Comparison of ENCODE assay signal across 8 cellular contexts in genomic region chr10:30432631-30433285, GRCh38. TPM values are rescaled to one million over a fixed set of nuclear protein-coding genes. Genes with fewer than 3 reads are reported as not detected.
DNase-seq lines count a peak whose midpoint lies in the region; ATAC-seq, FAIRE-seq and TF ChIP-seq lines count a peak whose summit lies in the region.

No MANE protein-coding gene starts in this region.

- peaks cover 50% of the 10 kb centered on the region for H3K4me1 Mint-ChIP-seq in activated T-cell treated with anti-CD3 and anti-CD28 coated beads, Interleukin-2, amount 50 U/mL, for 4 hours (ENCODE audit: low read depth)
- H3K4me1 Mint-ChIP-seq in astrocyte (ENCODE audit: low read depth, unreplicated experiment): peaks cover 18% of the 10 kb centered on the region

- H3K36me3 ChIP-seq in astrocyte (ENCODE audit: insufficient read depth, low read length) (no peaks in the 10 kb centered on the region), testis (ENCODE audit: low read depth, missing control alignments) (no peaks in the 10 kb centered on the region)

- no peak for FAIRE-seq in astrocyte (lab: Jason Lieb, UNC)

- peaks cover 5% of the 10 kb centered on the region for H4K20me1 ChIP-seq in astrocyte (ENCODE audit: insufficient read depth, low read length)

- H3K27ac Mint-ChIP-seq in astrocyte (ENCODE audit: unreplicated experiment): peak overlapping the region; percentile 41

- peak overlapping the region; percentile 94 for H3K4me2 ChIP-seq in astrocyte (ENCODE audit: low read length)

- DNase-seq in activated T-cell treated with anti-CD3 and anti-CD28 coated beads, Interleukin-2, amount 50 U/mL, for 4 hours: no peak
- DNase-seq in activated T-cell treated with anti-CD3 and anti-CD28 coated beads, Interleukin-2, amount 50 U/mL, for 48 hours: no peak
- DNase-seq in astrocyte (ENCODE audit: low read depth) (no peak), testis (peak; percentile 26), SW 1271 (lab: John Stamatoyannopoulos, UW) (no peak), NAMALWA (ENCODE audit: low spot score) (no peak)

- peaks cover 5% of the 10 kb centered on the region for H3K79me2 ChIP-seq in astrocyte (ENCODE audit: insufficient read depth, low read length)

- peak overlapping the region; percentile 85 for H2AFZ ChIP-seq in astrocyte (ENCODE audit: low read depth, low read length)

- H3K27ac ChIP-seq in astrocyte (ENCODE audit: low read depth, low read length) (peak overlapping the region; percentile 77), layer of hippocampus (ENCODE audit: low read depth, low read length) (peak overlapping the region; percentile 90), testis (peak overlapping the region; percentile 92 to 98)

- peaks cover 5% of the 10 kb centered on the region for H3K36me3 Mint-ChIP-seq in activated T-cell treated with anti-CD3 and anti-CD28 coated beads, Interleukin-2, amount 50 U/mL, for 4 hours (ENCODE audit: insufficient read depth)
- no peaks in the 10 kb centered on the region for H3K36me3 Mint-ChIP-seq in astrocyte (ENCODE audit: low read depth, unreplicated experiment)

- peaks cover 30% of the 10 kb centered on the region for H3K4me1 ChIP-seq in astrocyte (ENCODE audit: insufficient read depth, low read length)
- H3K4me1 ChIP-seq in testis: no peaks in the 10 kb centered on the region

- peak overlapping the region; percentile 90 for H3K9ac ChIP-seq in astrocyte (ENCODE audit: low read length)

- H3K4me3 ChIP-seq in astrocyte (ENCODE audit: insufficient read depth, low read depth, low read length) (peak overlapping the region; percentile 73), testis (peak overlapping the region; percentile 75 to 85)

- peak overlapping the region; percentile 91 for H3K4me3 Mint-ChIP-seq in activated T-cell treated with anti-CD3 and anti-CD28 coated beads, Interleukin-2, amount 50 U/mL, for 4 hours
- peak overlapping the region; percentile 87 for H3K4me3 Mint-ChIP-seq in astrocyte (ENCODE audit: unreplicated experiment)

- no peaks in the 10 kb centered on the region for H3K9me3 Mint-ChIP-seq in activated T-cell treated with anti-CD3 and anti-CD28 coated beads, Interleukin-2, amount 50 U/mL, for 4 hours
- H3K9me3 Mint-ChIP-seq in astrocyte (ENCODE audit: unreplicated experiment): no peaks in the 10 kb centered on the region

- no peak for TF ChIP-seq CTCF in astrocyte (IDR thresholded peaks at IDR 0.05; ENCODE audit: insufficient read depth, low read depth, low read length)
- TF ChIP-seq CTCF in testis (IDR thresholded peaks at IDR 0.05): peak in 1 of 3 experiments; percentile 19

- H3K9me3 ChIP-seq in astrocyte (ENCODE audit: insufficient read depth, low read depth, low read length) (no peaks in the 10 kb centered on the region), testis (no peaks in the 10 kb centered on the region)

- TF ChIP-seq POLR2A in testis (IDR thresholded peaks at IDR 0.05): no peak

- no peaks in the 10 kb centered on the region for H3K27me3 ChIP-seq in astrocyte (ENCODE audit: insufficient read depth, low read length)
- peaks cover 2% of the 10 kb centered on the region for H3K27me3 ChIP-seq in layer of hippocampus (ENCODE audit: control insufficient read depth, insufficient read depth, low read length)
- H3K27me3 ChIP-seq in testis: no peaks in the 10 kb centered on the region

- ATAC-seq in activated T-cell treated with anti-CD3 and anti-CD28 coated beads, Interleukin-2, amount 50 U/mL, for 4 hours: no peak
- ATAC-seq in HG03175 (IDR thresholded peaks at IDR 0.05; ENCODE audit: unreplicated experiment): peak; percentile 2

- WGBS in testis, 2 donors: 33 to 39% methylated on average over 25 to 30 of the region's 32 CpGs

- intact Hi-C loops in testis (cut with DNase I; ENCODE audit: low total_unique reads): no loop called here

- H3K27me3 Mint-ChIP-seq in activated T-cell treated with anti-CD3 and anti-CD28 coated beads, Interleukin-2, amount 50 U/mL, for 4 hours (ENCODE audit: low read depth): no peaks in the 10 kb centered on the region
- H3K27me3 Mint-ChIP-seq in astrocyte (ENCODE audit: low read depth, unreplicated experiment): peaks cover 2% of the 10 kb centered on the region

RNA-seq across cellular contexts. Expression of gene MAP3K8, which starts 1.2 kb away (rescaled TPM):
- 10 to 100 TPM; 20.8 to 29.2 (median 21.7) TPM for total RNA-seq in activated T-cell treated with anti-CD3 and anti-CD28 coated beads, Interleukin-2, amount 50 U/mL, for 4 hours
- total RNA-seq in astrocyte: 3.5 and 5.1 TPM in 2 replicates
- 10 to 100 TPM in 1 of 2 donors, 1 to 10 TPM in 1; 3.1 to 10.4 TPM for total RNA-seq in testis
- 5.2 TPM for polyA plus RNA-seq in testis (ENCODE audit: insufficient read depth, low read depth, low replicate concordance)
